In genomic region chr1:83495560-83495959, GRCh38 we compare ENCODE assay signal across 22 cellular contexts.
DNase-seq lines count a peak whose midpoint lies in the region; ATAC-seq and TF ChIP-seq lines count a peak whose summit lies in the region.
"Had no signal": no experiment of that assay in that cellular context is flagged by ENCODE, and none has a peak within 500 bp of the region (broad histone marks: within the 10 kb centered on the region; RNA-seq: fewer than 3 reads in every experiment).

No MANE protein-coding gene starts in this region.

- H3K23ac ChIP-seq in trophoblast cell (ENCODE audit: low read length) = no peak overlapping the region

- H3K79me1 ChIP-seq in trophoblast cell (ENCODE audit: low read length) = peaks cover 6% of the 10 kb centered on the region

- no peak overlapping the region for H3K18ac ChIP-seq in trophoblast cell (ENCODE audit: low read length)

- intact Hi-C loops in lower lobe of right lung (cut with DNase I) = no loop called here

- H3K79me2 ChIP-seq in OCI-LY3 (ENCODE audit: low read length) (peaks cover 14% of the 10 kb centered on the region; the same call in 1 of the 2 replicates), trophoblast cell (ENCODE audit: control insufficient read depth, insufficient read depth, low read length, poor library complexity) (no peaks in the 10 kb centered on the region)

- H3K27me3 ChIP-seq in OCI-LY3 (ENCODE audit: low read depth, low read length) (no peaks in the 10 kb centered on the region), lower lobe of right lung (ENCODE audit: low read depth) (no peaks in the 10 kb centered on the region), trophoblast cell (ENCODE audit: insufficient read depth, low read length) (no peaks in the 10 kb centered on the region)
- H3K27me3 ChIP-seq: BE2C, BLaER1 had no signal

- no peak overlapping the region for H3K4ac ChIP-seq in trophoblast cell (ENCODE audit: low read depth, low read length)

- no peak overlapping the region for H3K14ac ChIP-seq in trophoblast cell (ENCODE audit: low read length)

- H4K12ac ChIP-seq in trophoblast cell (ENCODE audit: low read depth, low read length) = no peak overlapping the region

- H3K4me1 ChIP-seq in OCI-LY3 (ENCODE audit: low read length) (peaks cover 97% of the 10 kb centered on the region), lower lobe of right lung (no peaks in the 10 kb centered on the region), trophoblast cell (ENCODE audit: control insufficient read depth in 1 of 2, insufficient read depth in 2 of 2, low read length in 2 of 2) (no peaks in the 10 kb centered on the region)
- H3K4me1 ChIP-seq: BE2C, BLaER1 had no signal

- TF ChIP-seq CTCF in OCI-LY3 (IDR thresholded peaks at IDR 0.05; ENCODE audit: low read depth, low read length) = no peak
- no peak for TF ChIP-seq CTCF in lower lobe of right lung (IDR thresholded peaks at IDR 0.05)

- H3K4me2 ChIP-seq in OCI-LY3 (ENCODE audit: low read length) (peak overlapping the region; percentile 57), trophoblast cell (ENCODE audit: low read length) (no peak overlapping the region)
- H3K4me2 ChIP-seq: BLaER1 had no signal

- no peaks in the 10 kb centered on the region for H4K20me1 ChIP-seq in OCI-LY3 (ENCODE audit: insufficient read depth, low read length)
- H4K20me1 ChIP-seq: BLaER1 had no signal

- H4K91ac ChIP-seq in trophoblast cell (ENCODE audit: low read depth, low read length) = no peak overlapping the region

- H3K27ac ChIP-seq in OCI-LY3 (ENCODE audit: low read length) (peak overlapping the region; percentile 97), lower lobe of right lung (no peak overlapping the region), trophoblast cell (ENCODE audit: low read depth, low read length) (no peak overlapping the region)
- H3K27ac ChIP-seq: BLaER1 had no signal

- H3K4me3 ChIP-seq in OCI-LY3 (ENCODE audit: low read length) (no peak overlapping the region), lower lobe of right lung (no peak overlapping the region), trophoblast cell (ENCODE audit: low read depth, low read length) (no peak overlapping the region)
- H3K4me3 ChIP-seq: BLaER1 had no signal

- H2BK120ac ChIP-seq in trophoblast cell (ENCODE audit: insufficient read depth, low read length, poor library complexity) = no peak overlapping the region

- no peak overlapping the region for H4K8ac ChIP-seq in trophoblast cell (ENCODE audit: low read depth, low read length)

- H2AK5ac ChIP-seq in trophoblast cell (ENCODE audit: low read length) = no peak overlapping the region

- no peak overlapping the region for H2BK5ac ChIP-seq in trophoblast cell (ENCODE audit: low read depth, low read length, poor library complexity)

- H3K9ac ChIP-seq in OCI-LY3 (ENCODE audit: low read length) (no peak overlapping the region), trophoblast cell (ENCODE audit: low read length) (no peak overlapping the region)
- H3K9ac ChIP-seq: BLaER1 had no signal

- no peaks in the 10 kb centered on the region for H3K36me3 ChIP-seq in OCI-LY3 (replicated peaks; ENCODE audit: low read depth, low read length)
- H3K36me3 ChIP-seq in lower lobe of right lung = no peaks in the 10 kb centered on the region
- H3K36me3 ChIP-seq in trophoblast cell (ENCODE audit: control insufficient read depth in 1 of 2, insufficient read depth in 2 of 2, low read length in 2 of 2) = no peaks in the 10 kb centered on the region
- H3K36me3 ChIP-seq: BE2C, BLaER1 had no signal

- H2BK12ac ChIP-seq in trophoblast cell (ENCODE audit: low read length) = peak overlapping the region; percentile 72

- H3K9me3 ChIP-seq in OCI-LY3 (ENCODE audit: insufficient read depth, low read length) (no peaks in the 10 kb centered on the region), lower lobe of right lung (no peaks in the 10 kb centered on the region), trophoblast cell (ENCODE audit: insufficient read depth, low read depth, low read length) (no peaks in the 10 kb centered on the region)
- H3K9me3 ChIP-seq: BE2C, BLaER1 had no signal

- H2AFZ ChIP-seq in OCI-LY3 (ENCODE audit: low read depth, low read length) (peak overlapping the region; percentile 37), trophoblast cell (ENCODE audit: insufficient read depth, low read length, poor library complexity) (no peak overlapping the region)

- no CpG with 5 or more reads among the region's 9 CpGs for WGBS in trophoblast cell (ENCODE audit: extremely low coverage, insufficient coverage, insufficient read length)

- DNase-seq in lower lobe of right lung = peak; percentile 18
- DNase-seq in trophoblast cell = no peak
- DNase-seq in GF-D8 (lab: John Stamatoyannopoulos, UW) = no peak
- DNase-seq: 8988T; ACHN; BE2C; C1 segment of cervical spinal cord; CD4-positive, alpha-beta memory T cell; CD4-positive, CD25-positive, alpha-beta regulatory T cell; CD8-positive, alpha-beta memory T cell; COR-L47; DMS 273 treated with DMSO at 0.1 percent for 48 hours; DMS153; DMS53; DMS79; DND-41; EL; GDM1 had no signal

- ATAC-seq in lower lobe of right lung (no peak), GM18909 (IDR thresholded peaks at IDR 0.05; ENCODE audit: poor library complexity, unreplicated experiment) (no peak), GM19035 (IDR thresholded peaks at IDR 0.05; ENCODE audit: unreplicated experiment) (no peak)
